9 cellular contexts compared by ENCODE assay signal in the genomic region with DNA sequence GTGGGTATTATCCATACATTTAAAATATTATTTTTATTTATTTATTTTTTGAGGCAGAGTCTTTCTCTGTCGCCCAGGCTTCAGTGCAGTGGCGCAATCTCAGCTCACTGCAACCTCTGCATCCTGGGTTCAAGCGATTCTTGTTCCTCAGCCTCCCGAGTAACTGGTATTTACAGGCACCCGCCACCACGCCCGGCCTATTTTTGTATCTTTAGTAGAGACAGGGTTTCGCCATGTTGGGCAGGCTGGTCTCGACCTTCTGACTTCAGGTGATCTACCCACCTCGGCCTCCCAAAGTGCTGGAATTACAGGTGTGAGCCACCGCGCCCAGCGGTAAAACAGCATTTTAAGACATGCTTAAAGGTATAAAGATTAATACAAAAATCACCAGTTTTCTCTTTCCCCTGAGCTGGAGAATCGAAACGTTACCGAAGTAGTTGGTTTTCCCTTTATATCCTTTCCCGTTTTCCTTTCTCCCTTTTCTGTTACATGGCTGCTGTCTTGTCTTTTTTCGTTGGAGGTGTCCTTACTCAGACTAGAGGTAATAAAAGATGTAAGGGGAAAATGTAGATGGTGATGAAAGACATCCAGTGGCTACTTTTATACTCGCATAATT. TPM values are rescaled to one million over a fixed set of nuclear protein-coding genes. Genes with fewer than 3 reads are reported as not detected.
DNase-seq lines count a peak whose midpoint lies in the region; ATAC-seq, FAIRE-seq and TF ChIP-seq lines count a peak whose summit lies in the region.
"Had no signal": no experiment of that assay in that cellular context is flagged by ENCODE, and none has a peak within 500 bp of the region (broad histone marks: within the 10 kb centered on the region; RNA-seq: fewer than 3 reads in every experiment).

No MANE protein-coding gene starts in this region.

- ATAC-seq in activated naive CD8-positive, alpha-beta T cell treated with anti-CD3 and anti-CD28 coated beads, Interleukin-2, amount 50 U/mL, for 24 hours, result no peak
- no peak for ATAC-seq in GM18873 (IDR thresholded peaks at IDR 0.05; ENCODE audit: low FRiP score, unreplicated experiment)

- H3K4me1 Mint-ChIP-seq in activated naive CD4-positive, alpha-beta T cell treated with anti-CD3 and anti-CD28 coated beads for 36 hours (ENCODE audit: low read depth), result peaks cover 49% of the 10 kb centered on the region
- peaks cover 54% of the 10 kb centered on the region for H3K4me1 Mint-ChIP-seq in activated naive CD8-positive, alpha-beta T cell treated with anti-CD3 and anti-CD28 coated beads, Interleukin-2, amount 50 U/mL, for 24 hours

- TF ChIP-seq POLR2A in suprapubic skin (IDR thresholded peaks at IDR 0.05), result no peak

- no peak for TF ChIP-seq EP300 in suprapubic skin (IDR thresholded peaks at IDR 0.05)

- peaks cover 9 to 10% of the 10 kb centered on the region in 2 donors for H3K4me1 ChIP-seq in kidney (ENCODE audit: control insufficient read depth in 1 of 2, insufficient read depth in 1 of 2, low read depth in 1 of 2, low read length in 2 of 2)
- H3K4me1 ChIP-seq in suprapubic skin, result peaks cover 29% of the 10 kb centered on the region

- no peaks in the 10 kb centered on the region for H3K27me3 ChIP-seq in suprapubic skin

- H3K27me3 Mint-ChIP-seq in activated naive CD4-positive, alpha-beta T cell treated with anti-CD3 and anti-CD28 coated beads for 36 hours (ENCODE audit: low read depth), result no peaks in the 10 kb centered on the region
- H3K27me3 Mint-ChIP-seq in activated naive CD8-positive, alpha-beta T cell treated with anti-CD3 and anti-CD28 coated beads, Interleukin-2, amount 50 U/mL, for 24 hours, result no peaks in the 10 kb centered on the region

- H3K9ac ChIP-seq in kidney (ENCODE audit: low read length in 2 of 2), result no peak overlapping the region

- H3K9me3 ChIP-seq in kidney (ENCODE audit: control insufficient read depth in 1 of 2, low read length in 2 of 2) (no peaks in the 10 kb centered on the region), suprapubic skin (no peaks in the 10 kb centered on the region)

- no peak for DNase-seq in activated naive CD4-positive, alpha-beta T cell treated with anti-CD3 and anti-CD28 coated beads for 36 hours
- no peak for DNase-seq in activated naive CD4-positive, alpha-beta T cell treated with anti-CD3 and anti-CD28 coated beads, Interleukin-2, amount 50 U/mL, for 16 hours
- DNase-seq in activated naive CD8-positive, alpha-beta T cell treated with anti-CD3 and anti-CD28 coated beads, Interleukin-2, amount 50 U/mL, for 24 hours, result no peak
- DNase-seq in kidney (no peak), suprapubic skin (ENCODE audit: low spot score in 2 of 2) (no peak), NCI-H2029 (lab: John Stamatoyannopoulos, UW) (no peak), SKM-1 (lab: John Stamatoyannopoulos, UW; ENCODE audit: unreplicated experiment) (no peak)
- DNase-seq: activated gamma-delta T cell treated with Interleukin-2 at 50 U/mL for 16 hours had no signal

- no peak for FAIRE-seq in kidney (lab: Jason Lieb, UNC)

- no peak for TF ChIP-seq CTCF in kidney (IDR thresholded peaks at IDR 0.05; ENCODE audit: borderline replicate concordance, extremely low read depth, insufficient read depth)
- no peak for TF ChIP-seq CTCF in suprapubic skin (IDR thresholded peaks at IDR 0.05)

- H3K36me3 ChIP-seq in kidney (ENCODE audit: control insufficient read depth in 1 of 2, insufficient read depth in 2 of 2, low read length in 2 of 2) (no peaks in the 10 kb centered on the region), suprapubic skin (no peaks in the 10 kb centered on the region)

- intact Hi-C loops in activated naive CD4-positive, alpha-beta T cell treated with anti-CD3 and anti-CD28 coated beads for 36 hours (cut with micrococcal nuclease), result no loop called here
- intact Hi-C loops in kidney (cut with DNase I), result no loop called here

- no peaks in the 10 kb centered on the region for H3K9me3 Mint-ChIP-seq in activated naive CD4-positive, alpha-beta T cell treated with anti-CD3 and anti-CD28 coated beads for 36 hours
- H3K9me3 Mint-ChIP-seq in activated naive CD8-positive, alpha-beta T cell treated with anti-CD3 and anti-CD28 coated beads, Interleukin-2, amount 50 U/mL, for 24 hours, result no peaks in the 10 kb centered on the region

- H3K4me3 Mint-ChIP-seq in activated naive CD4-positive, alpha-beta T cell treated with anti-CD3 and anti-CD28 coated beads for 36 hours, result peak overlapping the region; percentile 93
- H3K4me3 Mint-ChIP-seq in activated naive CD8-positive, alpha-beta T cell treated with anti-CD3 and anti-CD28 coated beads, Interleukin-2, amount 50 U/mL, for 24 hours, result peak overlapping the region; percentile 99

- H3K4me3 ChIP-seq in kidney (ENCODE audit: low read length in 2 of 2), result peak overlapping the region; percentile 15 to 99
- H3K4me3 ChIP-seq in suprapubic skin, result peak overlapping the region; percentile 93

- H3K27ac ChIP-seq in kidney (ENCODE audit: low read depth in 2 of 2, low read length in 2 of 2) (no peak overlapping the region), suprapubic skin (no peak overlapping the region)

- peaks cover 13% of the 10 kb centered on the region for H3K36me3 Mint-ChIP-seq in activated naive CD4-positive, alpha-beta T cell treated with anti-CD3 and anti-CD28 coated beads for 36 hours (ENCODE audit: low read depth)
- H3K36me3 Mint-ChIP-seq in activated naive CD8-positive, alpha-beta T cell treated with anti-CD3 and anti-CD28 coated beads, Interleukin-2, amount 50 U/mL, for 24 hours (ENCODE audit: low read depth), result peaks cover 7% of the 10 kb centered on the region

- CTCF ChIA-PET in activated naive CD4-positive, alpha-beta T cell treated with anti-CD3 and anti-CD28 coated beads for 36 hours (lab: Charles Lee), result no interaction called here

- peak overlapping the region; percentile 5 for H3K27ac Mint-ChIP-seq in activated naive CD4-positive, alpha-beta T cell treated with anti-CD3 and anti-CD28 coated beads for 36 hours
- H3K27ac Mint-ChIP-seq in activated naive CD8-positive, alpha-beta T cell treated with anti-CD3 and anti-CD28 coated beads, Interleukin-2, amount 50 U/mL, for 24 hours, result no peak overlapping the region

- 83% methylated on average over 19 of the region's 19 CpGs for WGBS in suprapubic skin

RNA-seq across cellular contexts. Expression of gene ARL5B, which starts 1.7 kb away (rescaled TPM):
- 10 to 100 TPM; 13.8 to 14.1 TPM for total RNA-seq in activated naive CD4-positive, alpha-beta T cell treated with anti-CD3 and anti-CD28 coated beads for 36 hours
- total RNA-seq in kidney (9.7 TPM), suprapubic skin (10 to 100 TPM; 11.8 to 17.9 (median 14.5) TPM)
- polyA plus RNA-seq in kidney (ENCODE audit: insufficient read depth, low read depth, low replicate concordance), result 3.0 TPM

RNA-seq across cellular contexts. Expression of gene NSUN6, which starts 9.5 kb away (rescaled TPM):
- total RNA-seq in activated naive CD4-positive, alpha-beta T cell treated with anti-CD3 and anti-CD28 coated beads for 36 hours, result 10 to 100 TPM in 1 of 2 experiments, 1 to 10 TPM in 1; 9.8 to 11.1 TPM
- total RNA-seq in kidney (19.3 TPM), suprapubic skin (10 to 100 TPM in 2 of 4 donors, 1 to 10 TPM in 2; 8.0 to 27.8 (median 11.4) TPM)
- polyA plus RNA-seq in kidney (ENCODE audit: insufficient read depth, low read depth, low replicate concordance), result 6.3 TPM
